2 cellular contexts compared by ENCODE assay signal in the genomic region with DNA sequence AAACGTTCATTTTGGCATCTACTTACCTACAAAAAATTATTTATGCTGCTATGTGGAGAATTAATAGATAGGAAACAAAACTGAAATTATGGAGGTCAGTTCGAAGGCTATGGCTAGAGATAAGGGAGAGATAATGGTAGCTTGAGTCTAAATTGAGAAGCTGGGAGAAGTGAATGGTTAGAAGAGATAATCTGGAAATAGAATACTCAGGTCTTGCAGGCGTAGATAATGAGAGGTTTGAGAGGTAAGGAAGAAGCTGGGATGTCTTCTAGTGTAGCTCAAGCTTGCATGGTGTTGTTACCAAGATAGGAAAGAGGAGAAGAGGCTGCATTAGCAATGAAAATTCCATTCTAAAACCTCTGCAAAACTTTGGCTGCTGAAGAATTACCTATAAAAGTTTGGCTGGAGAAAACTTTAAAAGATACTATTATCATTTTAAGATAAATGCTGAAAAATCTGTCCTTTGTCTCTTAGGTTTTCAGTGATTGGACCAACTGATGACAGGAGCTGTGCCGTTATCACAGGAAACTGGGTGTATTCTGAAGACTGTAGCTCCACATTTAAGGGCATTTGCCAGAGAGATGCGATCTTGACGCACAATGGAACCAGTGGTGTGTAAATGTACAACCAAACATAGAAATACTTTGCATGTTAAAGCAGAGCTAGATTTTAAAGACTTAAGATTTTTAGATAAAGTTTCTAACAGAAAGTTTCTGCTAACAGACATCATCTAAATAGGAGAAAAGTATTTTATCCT.
TF ChIP-seq lines count a peak whose summit lies in the region.

No MANE protein-coding gene starts in this region.

TF ChIP-seq in GM23338, 12 proteins besides CTCF, POLR2A, EP300 and RAD21:
- TF ChIP-seq, protein P1, sequence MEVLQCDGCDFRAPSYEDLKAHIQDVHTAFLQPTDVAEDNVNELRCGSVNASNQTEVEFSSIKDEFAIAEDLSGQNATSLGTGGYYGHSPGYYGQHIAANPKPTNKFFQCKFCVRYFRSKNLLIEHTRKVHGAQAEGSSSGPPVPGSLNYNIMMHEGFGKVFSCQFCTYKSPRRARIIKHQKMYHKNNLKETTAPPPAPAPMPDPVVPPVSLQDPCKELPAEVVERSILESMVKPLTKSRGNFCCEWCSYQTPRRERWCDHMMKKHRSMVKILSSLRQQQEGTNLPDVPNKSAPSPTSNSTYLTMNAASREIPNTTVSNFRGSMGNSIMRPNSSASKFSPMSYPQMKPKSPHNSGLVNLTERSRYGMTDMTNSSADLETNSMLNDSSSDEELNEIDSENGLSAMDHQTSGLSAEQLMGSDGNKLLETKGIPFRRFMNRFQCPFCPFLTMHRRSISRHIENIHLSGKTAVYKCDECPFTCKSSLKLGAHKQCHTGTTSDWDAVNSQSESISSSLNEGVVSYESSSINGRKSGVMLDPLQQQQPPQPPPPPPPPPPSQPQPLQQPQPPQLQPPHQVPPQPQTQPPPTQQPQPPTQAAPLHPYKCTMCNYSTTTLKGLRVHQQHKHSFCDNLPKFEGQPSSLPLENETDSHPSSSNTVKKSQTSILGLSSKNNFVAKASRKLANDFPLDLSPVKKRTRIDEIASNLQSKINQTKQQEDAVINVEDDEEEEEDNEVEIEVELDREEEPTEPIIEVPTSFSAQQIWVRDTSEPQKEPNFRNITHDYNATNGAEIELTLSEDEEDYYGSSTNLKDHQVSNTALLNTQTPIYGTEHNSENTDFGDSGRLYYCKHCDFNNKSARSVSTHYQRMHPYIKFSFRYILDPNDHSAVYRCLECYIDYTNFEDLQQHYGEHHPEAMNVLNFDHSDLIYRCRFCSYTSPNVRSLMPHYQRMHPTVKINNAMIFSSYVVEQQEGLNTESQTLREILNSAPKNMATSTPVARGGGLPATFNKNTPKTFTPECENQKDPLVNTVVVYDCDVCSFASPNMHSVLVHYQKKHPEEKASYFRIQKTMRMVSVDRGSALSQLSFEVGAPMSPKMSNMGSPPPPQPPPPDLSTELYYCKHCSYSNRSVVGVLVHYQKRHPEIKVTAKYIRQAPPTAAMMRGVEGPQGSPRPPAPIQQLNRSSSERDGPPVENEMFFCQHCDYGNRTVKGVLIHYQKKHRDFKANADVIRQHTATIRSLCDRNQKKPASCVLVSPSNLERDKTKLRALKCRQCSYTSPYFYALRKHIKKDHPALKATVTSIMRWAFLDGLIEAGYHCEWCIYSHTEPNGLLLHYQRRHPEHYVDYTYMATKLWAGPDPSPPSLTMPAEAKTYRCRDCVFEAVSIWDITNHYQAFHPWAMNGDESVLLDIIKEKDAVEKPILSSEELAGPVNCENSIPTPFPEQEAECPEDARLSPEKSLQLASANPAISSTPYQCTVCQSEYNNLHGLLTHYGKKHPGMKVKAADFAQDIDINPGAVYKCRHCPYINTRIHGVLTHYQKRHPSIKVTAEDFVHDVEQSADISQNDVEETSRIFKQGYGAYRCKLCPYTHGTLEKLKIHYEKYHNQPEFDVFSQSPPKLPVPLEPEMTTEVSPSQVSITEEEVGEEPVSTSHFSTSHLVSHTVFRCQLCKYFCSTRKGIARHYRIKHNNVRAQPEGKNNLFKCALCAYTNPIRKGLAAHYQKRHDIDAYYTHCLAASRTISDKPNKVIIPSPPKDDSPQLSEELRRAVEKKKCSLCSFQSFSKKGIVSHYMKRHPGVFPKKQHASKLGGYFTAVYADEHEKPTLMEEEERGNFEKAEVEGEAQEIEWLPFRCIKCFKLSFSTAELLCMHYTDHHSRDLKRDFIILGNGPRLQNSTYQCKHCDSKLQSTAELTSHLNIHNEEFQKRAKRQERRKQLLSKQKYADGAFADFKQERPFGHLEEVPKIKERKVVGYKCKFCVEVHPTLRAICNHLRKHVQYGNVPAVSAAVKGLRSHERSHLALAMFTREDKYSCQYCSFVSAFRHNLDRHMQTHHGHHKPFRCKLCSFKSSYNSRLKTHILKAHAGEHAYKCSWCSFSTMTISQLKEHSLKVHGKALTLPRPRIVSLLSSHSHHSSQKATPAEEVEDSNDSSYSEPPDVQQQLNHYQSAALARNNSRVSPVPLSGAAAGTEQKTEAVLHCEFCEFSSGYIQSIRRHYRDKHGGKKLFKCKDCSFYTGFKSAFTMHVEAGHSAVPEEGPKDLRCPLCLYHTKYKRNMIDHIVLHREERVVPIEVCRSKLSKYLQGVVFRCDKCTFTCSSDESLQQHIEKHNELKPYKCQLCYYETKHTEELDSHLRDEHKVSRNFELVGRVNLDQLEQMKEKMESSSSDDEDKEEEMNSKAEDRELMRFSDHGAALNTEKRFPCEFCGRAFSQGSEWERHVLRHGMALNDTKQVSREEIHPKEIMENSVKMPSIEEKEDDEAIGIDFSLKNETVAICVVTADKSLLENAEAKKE (CRISPR knock-in tag; IDR thresholded peaks at IDR 0.05) = no peak
- TF ChIP-seq, protein P2, sequence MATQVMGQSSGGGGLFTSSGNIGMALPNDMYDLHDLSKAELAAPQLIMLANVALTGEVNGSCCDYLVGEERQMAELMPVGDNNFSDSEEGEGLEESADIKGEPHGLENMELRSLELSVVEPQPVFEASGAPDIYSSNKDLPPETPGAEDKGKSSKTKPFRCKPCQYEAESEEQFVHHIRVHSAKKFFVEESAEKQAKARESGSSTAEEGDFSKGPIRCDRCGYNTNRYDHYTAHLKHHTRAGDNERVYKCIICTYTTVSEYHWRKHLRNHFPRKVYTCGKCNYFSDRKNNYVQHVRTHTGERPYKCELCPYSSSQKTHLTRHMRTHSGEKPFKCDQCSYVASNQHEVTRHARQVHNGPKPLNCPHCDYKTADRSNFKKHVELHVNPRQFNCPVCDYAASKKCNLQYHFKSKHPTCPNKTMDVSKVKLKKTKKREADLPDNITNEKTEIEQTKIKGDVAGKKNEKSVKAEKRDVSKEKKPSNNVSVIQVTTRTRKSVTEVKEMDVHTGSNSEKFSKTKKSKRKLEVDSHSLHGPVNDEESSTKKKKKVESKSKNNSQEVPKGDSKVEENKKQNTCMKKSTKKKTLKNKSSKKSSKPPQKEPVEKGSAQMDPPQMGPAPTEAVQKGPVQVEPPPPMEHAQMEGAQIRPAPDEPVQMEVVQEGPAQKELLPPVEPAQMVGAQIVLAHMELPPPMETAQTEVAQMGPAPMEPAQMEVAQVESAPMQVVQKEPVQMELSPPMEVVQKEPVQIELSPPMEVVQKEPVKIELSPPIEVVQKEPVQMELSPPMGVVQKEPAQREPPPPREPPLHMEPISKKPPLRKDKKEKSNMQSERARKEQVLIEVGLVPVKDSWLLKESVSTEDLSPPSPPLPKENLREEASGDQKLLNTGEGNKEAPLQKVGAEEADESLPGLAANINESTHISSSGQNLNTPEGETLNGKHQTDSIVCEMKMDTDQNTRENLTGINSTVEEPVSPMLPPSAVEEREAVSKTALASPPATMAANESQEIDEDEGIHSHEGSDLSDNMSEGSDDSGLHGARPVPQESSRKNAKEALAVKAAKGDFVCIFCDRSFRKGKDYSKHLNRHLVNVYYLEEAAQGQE (IDR thresholded peaks at IDR 0.05; ENCODE audit: unreplicated experiment) = no peak
- TF ChIP-seq ZNF331 (CRISPR knock-in tag; IDR thresholded peaks at IDR 0.05; ENCODE audit: low read depth) = no peak
- TF ChIP-seq, protein P3, sequence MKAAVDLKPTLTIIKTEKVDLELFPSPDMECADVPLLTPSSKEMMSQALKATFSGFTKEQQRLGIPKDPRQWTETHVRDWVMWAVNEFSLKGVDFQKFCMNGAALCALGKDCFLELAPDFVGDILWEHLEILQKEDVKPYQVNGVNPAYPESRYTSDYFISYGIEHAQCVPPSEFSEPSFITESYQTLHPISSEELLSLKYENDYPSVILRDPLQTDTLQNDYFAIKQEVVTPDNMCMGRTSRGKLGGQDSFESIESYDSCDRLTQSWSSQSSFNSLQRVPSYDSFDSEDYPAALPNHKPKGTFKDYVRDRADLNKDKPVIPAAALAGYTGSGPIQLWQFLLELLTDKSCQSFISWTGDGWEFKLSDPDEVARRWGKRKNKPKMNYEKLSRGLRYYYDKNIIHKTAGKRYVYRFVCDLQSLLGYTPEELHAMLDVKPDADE (IDR thresholded peaks at IDR 0.05) = no peak
- no peak for TF ChIP-seq POLR2AphosphoS5 (IDR thresholded peaks at IDR 0.05; ENCODE audit: low read depth)
- no peak for TF ChIP-seq EZH2phosphoT487 (IDR thresholded peaks at IDR 0.05; ENCODE audit: unreplicated experiment)
TF ChIP-seq in GM23338: peak in this region for 0.

TF ChIP-seq in K562, 482 proteins besides CTCF, POLR2A, EP300 and RAD21 (continues in another document):
- no peak for TF ChIP-seq MAFG (tag; conservative IDR thresholded peaks at IDR 0.05)
- TF ChIP-seq SMARCA4 (IDR thresholded peaks at IDR 0.05) = peak; percentile 85
- no peak for TF ChIP-seq ZNF408 (CRISPR knock-in tag; IDR thresholded peaks at IDR 0.05; ENCODE audit: low read depth)
- no peak for TF ChIP-seq CEBPG (CRISPR knock-in tag; IDR thresholded peaks at IDR 0.05)
- TF ChIP-seq CEBPG (tag; conservative IDR thresholded peaks at IDR 0.05 in 1 of 2, IDR thresholded peaks at IDR 0.05 in 1 of 2) = no peak
- no peak for TF ChIP-seq MEIS2 (IDR thresholded peaks at IDR 0.05; ENCODE audit: partially characterized antibody)
- no peak for TF ChIP-seq KLF1 (tag; IDR thresholded peaks at IDR 0.05)
- TF ChIP-seq ZNF778 (CRISPR knock-in tag; IDR thresholded peaks at IDR 0.05) = no peak
- TF ChIP-seq, protein P4, sequence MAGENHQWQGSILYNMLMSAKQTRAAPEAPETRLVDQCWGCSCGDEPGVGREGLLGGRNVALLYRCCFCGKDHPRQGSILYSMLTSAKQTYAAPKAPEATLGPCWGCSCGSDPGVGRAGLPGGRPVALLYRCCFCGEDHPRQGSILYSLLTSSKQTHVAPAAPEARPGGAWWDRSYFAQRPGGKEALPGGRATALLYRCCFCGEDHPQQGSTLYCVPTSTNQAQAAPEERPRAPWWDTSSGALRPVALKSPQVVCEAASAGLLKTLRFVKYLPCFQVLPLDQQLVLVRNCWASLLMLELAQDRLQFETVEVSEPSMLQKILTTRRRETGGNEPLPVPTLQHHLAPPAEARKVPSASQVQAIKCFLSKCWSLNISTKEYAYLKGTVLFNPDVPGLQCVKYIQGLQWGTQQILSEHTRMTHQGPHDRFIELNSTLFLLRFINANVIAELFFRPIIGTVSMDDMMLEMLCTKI (IDR thresholded peaks at IDR 0.05; ENCODE audit: partially characterized antibody) = no peak
- 0 out of 2 replicates have a peak, but pooled peaks have one; percentile 30 for TF ChIP-seq SMARCC2 (IDR thresholded peaks at IDR 0.05; ENCODE audit: low read depth)
- TF ChIP-seq RBM39 (optimal IDR thresholded peaks at IDR 0.05; ENCODE audit: low read depth, low read length) = no peak
- TF ChIP-seq NFE2 (IDR thresholded peaks at IDR 0.05; ENCODE audit: low read depth) = no peak
- TF ChIP-seq CEBPB (tag; IDR thresholded peaks at IDR 0.05) = no peak
- TF ChIP-seq TCF3 (CRISPR knock-in tag; IDR thresholded peaks at IDR 0.05) = peak; percentile 85
- TF ChIP-seq SOX6 (IDR thresholded peaks at IDR 0.05) = peak; percentile 81
- TF ChIP-seq EHMT2 (IDR thresholded peaks at IDR 0.05) = peak; percentile 65; the same call in 1 of the 2 replicates
- TF ChIP-seq HDAC2 (IDR thresholded peaks at IDR 0.05) = no peak; the same call in 1 of the 2 replicates
- no peak for TF ChIP-seq MTA1 (IDR thresholded peaks at IDR 0.05; ENCODE audit: borderline replicate concordance)
- TF ChIP-seq ZNF384 (IDR thresholded peaks at IDR 0.05; ENCODE audit: low read depth, low read length) = no peak
- TF ChIP-seq ZKSCAN8 (CRISPR knock-in tag; IDR thresholded peaks at IDR 0.05) = no peak
- TF ChIP-seq, protein P5, sequence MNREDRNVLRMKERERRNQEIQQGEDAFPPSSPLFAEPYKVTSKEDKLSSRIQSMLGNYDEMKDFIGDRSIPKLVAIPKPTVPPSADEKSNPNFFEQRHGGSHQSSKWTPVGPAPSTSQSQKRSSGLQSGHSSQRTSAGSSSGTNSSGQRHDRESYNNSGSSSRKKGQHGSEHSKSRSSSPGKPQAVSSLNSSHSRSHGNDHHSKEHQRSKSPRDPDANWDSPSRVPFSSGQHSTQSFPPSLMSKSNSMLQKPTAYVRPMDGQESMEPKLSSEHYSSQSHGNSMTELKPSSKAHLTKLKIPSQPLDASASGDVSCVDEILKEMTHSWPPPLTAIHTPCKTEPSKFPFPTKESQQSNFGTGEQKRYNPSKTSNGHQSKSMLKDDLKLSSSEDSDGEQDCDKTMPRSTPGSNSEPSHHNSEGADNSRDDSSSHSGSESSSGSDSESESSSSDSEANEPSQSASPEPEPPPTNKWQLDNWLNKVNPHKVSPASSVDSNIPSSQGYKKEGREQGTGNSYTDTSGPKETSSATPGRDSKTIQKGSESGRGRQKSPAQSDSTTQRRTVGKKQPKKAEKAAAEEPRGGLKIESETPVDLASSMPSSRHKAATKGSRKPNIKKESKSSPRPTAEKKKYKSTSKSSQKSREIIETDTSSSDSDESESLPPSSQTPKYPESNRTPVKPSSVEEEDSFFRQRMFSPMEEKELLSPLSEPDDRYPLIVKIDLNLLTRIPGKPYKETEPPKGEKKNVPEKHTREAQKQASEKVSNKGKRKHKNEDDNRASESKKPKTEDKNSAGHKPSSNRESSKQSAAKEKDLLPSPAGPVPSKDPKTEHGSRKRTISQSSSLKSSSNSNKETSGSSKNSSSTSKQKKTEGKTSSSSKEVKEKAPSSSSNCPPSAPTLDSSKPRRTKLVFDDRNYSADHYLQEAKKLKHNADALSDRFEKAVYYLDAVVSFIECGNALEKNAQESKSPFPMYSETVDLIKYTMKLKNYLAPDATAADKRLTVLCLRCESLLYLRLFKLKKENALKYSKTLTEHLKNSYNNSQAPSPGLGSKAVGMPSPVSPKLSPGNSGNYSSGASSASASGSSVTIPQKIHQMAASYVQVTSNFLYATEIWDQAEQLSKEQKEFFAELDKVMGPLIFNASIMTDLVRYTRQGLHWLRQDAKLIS (CRISPR knock-in tag; IDR thresholded peaks at IDR 0.05) = no peak
- TF ChIP-seq YY1 (IDR thresholded peaks at IDR 0.05; ENCODE audit: borderline replicate concordance in 1 of 3, control insufficient read depth in 1 of 3, extremely low read depth in 1 of 3, insufficient read depth in 3 of 3, insufficient read length in 1 of 3, insufficient replicate concordance in 2 of 3, low read depth in 1 of 3, low read length in 2 of 3) = no peak
- TF ChIP-seq ZNF184 (CRISPR knock-in tag; IDR thresholded peaks at IDR 0.05) = no peak
- TF ChIP-seq CBX1 (IDR thresholded peaks at IDR 0.05; ENCODE audit: low read depth) = no peak
- TF ChIP-seq PRPF4 (IDR thresholded peaks at IDR 0.05; ENCODE audit: insufficient read depth, low read depth, low read length, poor library complexity, severe bottlenecking) = no peak
- no peak for TF ChIP-seq HEY1 (CRISPR knock-in tag; IDR thresholded peaks at IDR 0.05; ENCODE audit: borderline replicate concordance)
- TF ChIP-seq, protein P6, sequence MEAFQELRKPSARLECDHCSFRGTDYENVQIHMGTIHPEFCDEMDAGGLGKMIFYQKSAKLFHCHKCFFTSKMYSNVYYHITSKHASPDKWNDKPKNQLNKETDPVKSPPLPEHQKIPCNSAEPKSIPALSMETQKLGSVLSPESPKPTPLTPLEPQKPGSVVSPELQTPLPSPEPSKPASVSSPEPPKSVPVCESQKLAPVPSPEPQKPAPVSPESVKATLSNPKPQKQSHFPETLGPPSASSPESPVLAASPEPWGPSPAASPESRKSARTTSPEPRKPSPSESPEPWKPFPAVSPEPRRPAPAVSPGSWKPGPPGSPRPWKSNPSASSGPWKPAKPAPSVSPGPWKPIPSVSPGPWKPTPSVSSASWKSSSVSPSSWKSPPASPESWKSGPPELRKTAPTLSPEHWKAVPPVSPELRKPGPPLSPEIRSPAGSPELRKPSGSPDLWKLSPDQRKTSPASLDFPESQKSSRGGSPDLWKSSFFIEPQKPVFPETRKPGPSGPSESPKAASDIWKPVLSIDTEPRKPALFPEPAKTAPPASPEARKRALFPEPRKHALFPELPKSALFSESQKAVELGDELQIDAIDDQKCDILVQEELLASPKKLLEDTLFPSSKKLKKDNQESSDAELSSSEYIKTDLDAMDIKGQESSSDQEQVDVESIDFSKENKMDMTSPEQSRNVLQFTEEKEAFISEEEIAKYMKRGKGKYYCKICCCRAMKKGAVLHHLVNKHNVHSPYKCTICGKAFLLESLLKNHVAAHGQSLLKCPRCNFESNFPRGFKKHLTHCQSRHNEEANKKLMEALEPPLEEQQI (IDR thresholded peaks at IDR 0.05) = 0 out of 2 replicates have a peak, but pooled peaks have one; percentile 45
